ENCODE assay signal across 19 cellular contexts in genomic region chr10:103626178-103626577, GRCh38.
DNase-seq lines count a peak whose midpoint lies in the region; ATAC-seq lines count a peak whose summit lies in the region.
"Had no signal": no experiment of that assay in that cellular context is flagged by ENCODE, and none has a peak within 500 bp of the region (broad histone marks: within the 10 kb centered on the region; RNA-seq: fewer than 3 reads in every experiment).

No MANE protein-coding gene starts in this region.

- peak; percentile 72 for DNase-seq in Ammon's horn (ENCODE audit: low spot score)
- peak; percentile 38 for DNase-seq in NCI-H446 treated with DMSO at 0.1 percent for 48 hours (lab: John Stamatoyannopoulos, UW)
- peak; percentile 95 for DNase-seq in cerebellar cortex (ENCODE audit: low spot score)
- no peak for DNase-seq in memory B cell (ENCODE audit: low spot score in 2 of 2)
- no peak for DNase-seq in NCI-H510A (lab: John Stamatoyannopoulos, UW)
- DNase-seq in occipital lobe (lab: John Stamatoyannopoulos, UW) = no peak
- DNase-seq in NCI-H524 (lab: John Stamatoyannopoulos, UW) = no peak
- DNase-seq: Calu3; CD8-positive, alpha-beta T cell; HFFc6; MV-4-11; NCI-H187 treated with DMSO at 0.1 percent for 48 hours; NCI-H226; NCI-H69; OCI-M1; SHP77 treated with DMSO at 0.1 percent for 48 hours; SK-N-SH had no signal

- H3K27me3 Mint-ChIP-seq in memory B cell = no peaks in the 10 kb centered on the region

- no peaks in the 10 kb centered on the region for H3K9me3 Mint-ChIP-seq in memory B cell
- H3K9me3 Mint-ChIP-seq: CD8-positive, alpha-beta T cell; HFFc6 had no signal

- peak overlapping the region; percentile 50 for H3K27ac Mint-ChIP-seq in memory B cell
- H3K27ac Mint-ChIP-seq: CD8-positive, alpha-beta T cell had no signal

- H3K4me1 Mint-ChIP-seq in memory B cell = no peaks in the 10 kb centered on the region

- H3K36me3 Mint-ChIP-seq in memory B cell = peaks cover 10% of the 10 kb centered on the region

- no peak overlapping the region for H3K4me3 Mint-ChIP-seq in memory B cell
- H3K4me3 Mint-ChIP-seq: CD8-positive, alpha-beta T cell; HFFc6 had no signal

- no peak for ATAC-seq in memory B cell (ENCODE audit: low read depth)
- no peak for ATAC-seq in GM18502 (IDR thresholded peaks at IDR 0.05; ENCODE audit: poor library complexity, unreplicated experiment)
- ATAC-seq: A549; CD8-positive, alpha-beta T cell had no signal

Comparison
In these comparisons a context has a peak if more than half of its experiments do, and no peak if none do; other contexts are left out.
1. DNase-seq: peak in Ammon's horn (single experiment), NCI-H446 treated with DMSO at 0.1 percent for 48 hours (single experiment) and cerebellar cortex (single experiment); none in memory B cell (0 of 2), NCI-H510A (single experiment), occipital lobe (single experiment) and NCI-H524 (0 of 2).